7 cellular contexts compared by ENCODE assay signal in genomic region chr4:8427761-8428287, GRCh38. TPM values are rescaled to one million over a fixed set of nuclear protein-coding genes. Genes with fewer than 3 reads are reported as not detected.
DNase-seq lines count a peak whose midpoint lies in the region; ATAC-seq and TF ChIP-seq lines count a peak whose summit lies in the region.

No MANE protein-coding gene starts in this region.

- no peak for TF ChIP-seq CTCF in GM12865 (IDR thresholded peaks at IDR 0.05; ENCODE audit: insufficient read depth, low read depth, low read length, missing control alignments)
- no peak for TF ChIP-seq CTCF in IMR-90 (conservative IDR thresholded peaks at IDR 0.05; ENCODE audit: low read depth, low read length)
- TF ChIP-seq CTCF in heart left ventricle (IDR thresholded peaks at IDR 0.05): no peak

- no peak overlapping the region; the same call in 1 of the 2 replicates for H2BK120ac ChIP-seq in IMR-90 (ENCODE audit: low read depth, low read length)

- no peaks in the 10 kb centered on the region for H3K27me3 Mint-ChIP-seq in activated CD8-positive, alpha-beta T cell treated with anti-CD3 and anti-CD28 coated beads, Interleukin-2, amount 10 ng/mL, durations not matched to agents 7 days and 5 days (ENCODE audit: low read depth)

- H3K23ac ChIP-seq in IMR-90 (ENCODE audit: low read depth, low read length): peak overlapping the region; percentile 96

- BruUV-seq in IMR-90 (replicated peaks; lab: Mats Ljungman, UMichigan): no TSS peak

- peak overlapping the region; percentile 74 for H3K9ac ChIP-seq in IMR-90 (ENCODE audit: low read depth, low read length)

- intact Hi-C loops in IMR-90 (cut with micrococcal nuclease): no loop called here
- intact Hi-C loops in heart left ventricle (cut with DNase I): no loop called here

- peak overlapping the region; percentile 59 for H2BK5ac ChIP-seq in IMR-90 (ENCODE audit: low read depth, low read length, poor library complexity, severe bottlenecking)

- DNase-seq in GM12865 (ENCODE audit: low read depth) (peak; percentile 61), IMR-90 (peak; percentile 33), heart left ventricle (peak in 4 of 5 donors; percentile 40 to 67 (median 56)), pons (ENCODE audit: low spot score) (peak; percentile 55), occipital lobe (lab: John Stamatoyannopoulos, UW) (no peak)
- DNase-seq in activated CD8-positive, alpha-beta T cell treated with anti-CD3 and anti-CD28 coated beads, Interleukin-2, amount 10 ng/mL, durations not matched to agents 7 days and 5 days: no peak

- no peak overlapping the region for H2BK20ac ChIP-seq in IMR-90 (ENCODE audit: low read depth, low read length)

- peak overlapping the region; percentile 73; the same call in 1 of the 2 replicates for H2AK5ac ChIP-seq in IMR-90 (ENCODE audit: low read depth, low read length)

- H3K4me1 Mint-ChIP-seq in activated CD8-positive, alpha-beta T cell treated with anti-CD3 and anti-CD28 coated beads, Interleukin-2, amount 10 ng/mL, durations not matched to agents 7 days and 5 days (ENCODE audit: low read depth): peaks cover 19% of the 10 kb centered on the region

- H3K14ac ChIP-seq in IMR-90 (replicated peaks; ENCODE audit: low read depth, low read length): peak overlapping the region; percentile 81

- H3K27ac ChIP-seq in IMR-90 (ENCODE audit: insufficient read depth, low read length) (peak overlapping the region; percentile 75), heart left ventricle (peak overlapping the region; percentile 74 to 93 (median 89))

- in situ Hi-C loops in IMR-90 (cut with MboI; ENCODE audit: low sequenced_read_pairs): loop anchor here (25.0 kb wide), 1 partner anchor 1659 kb away; no protein-coding TSS in a partner anchor

- peak overlapping the region; percentile 98 for H2AFZ ChIP-seq in IMR-90 (replicated peaks; ENCODE audit: low read length, poor library complexity)

- no peak for TF ChIP-seq RAD21 in IMR-90 (IDR thresholded peaks at IDR 0.05; ENCODE audit: low read length)

- no peak overlapping the region for H2BK15ac ChIP-seq in IMR-90 (ENCODE audit: low read depth, low read length)

- H3K4ac ChIP-seq in IMR-90 (ENCODE audit: low read depth, low read length): peak overlapping the region; percentile 85

- dilution Hi-C loops in IMR-90 (cut with HindIII; ENCODE audit: low sequenced_read_pairs, unreplicated experiment): no loop called here

- H3K4me1 ChIP-seq in IMR-90 (ENCODE audit: control insufficient read depth, insufficient read depth, low read length) (0 out of 2 replicates have a peak, but pooled peaks cover 1% of the 10 kb centered on the region), heart left ventricle (peaks cover 3 to 44% (median 32%) of the 10 kb centered on the region in 12 donors)

- H4K5ac ChIP-seq in IMR-90 (ENCODE audit: low read depth, low read length): peak overlapping the region; percentile 24; the same call in 1 of the 2 replicates

- H4K8ac ChIP-seq in IMR-90 (ENCODE audit: low read depth in 2 of 2, low read length in 2 of 2): peak overlapping the region in 1 of 2 experiments; percentile 70; a peak in 1 of 4 replicates

- H3K9me1 ChIP-seq in IMR-90 (ENCODE audit: insufficient read depth, low read length): 0 out of 2 replicates have a peak, but pooled peaks cover under 1% of the 10 kb centered on the region

- peak overlapping the region; percentile 64 for H3K4me3 ChIP-seq in GM12865 (ENCODE audit: low read depth, low read length)
- peak overlapping the region; percentile 82 for H3K4me3 ChIP-seq in IMR-90 (ENCODE audit: insufficient read depth, low read depth, low read length)
- peak overlapping the region; percentile 61 to 99 (median 82) for H3K4me3 ChIP-seq in heart left ventricle

- H2AK9ac ChIP-seq in IMR-90 (replicated peaks; ENCODE audit: low read depth, low read length, poor library complexity): peak overlapping the region; percentile 90

- H3K36me3 Mint-ChIP-seq in activated CD8-positive, alpha-beta T cell treated with anti-CD3 and anti-CD28 coated beads, Interleukin-2, amount 10 ng/mL, durations not matched to agents 7 days and 5 days (ENCODE audit: low read depth): no peaks in the 10 kb centered on the region

- ATAC-seq in GM21737 (IDR thresholded peaks at IDR 0.05; ENCODE audit: unreplicated experiment) (peak; percentile 47), IMR-90 (ENCODE audit: low read depth) (no peak; the same call in 1 of the 2 replicates), heart left ventricle (peak; percentile 58 to 80 (median 74))
- ATAC-seq in activated CD8-positive, alpha-beta T cell treated with anti-CD3 and anti-CD28 coated beads, Interleukin-2, amount 10 ng/mL, durations not matched to agents 7 days and 5 days: peak; percentile 43

- H3K27ac Mint-ChIP-seq in activated CD8-positive, alpha-beta T cell treated with anti-CD3 and anti-CD28 coated beads, Interleukin-2, amount 10 ng/mL, durations not matched to agents 7 days and 5 days: peak overlapping the region; percentile 93

- H3K56ac ChIP-seq in IMR-90 (ENCODE audit: extremely low read depth, insufficient read depth, low read length): peak overlapping the region; percentile 71; the same call in 1 of the 2 replicates

- H4K91ac ChIP-seq in IMR-90 (ENCODE audit: insufficient read depth, low read depth, low read length): peak overlapping the region; percentile 48; the same call in 1 of the 2 replicates

- H3K9me3 ChIP-seq in IMR-90 (ENCODE audit: control insufficient read depth, insufficient read depth, low read length) (no peaks in the 10 kb centered on the region), heart left ventricle (no peaks in the 10 kb centered on the region)

- H3K4me3 Mint-ChIP-seq in activated CD8-positive, alpha-beta T cell treated with anti-CD3 and anti-CD28 coated beads, Interleukin-2, amount 10 ng/mL, durations not matched to agents 7 days and 5 days: peak overlapping the region; percentile 95

- no peak for TF ChIP-seq POLR2A in IMR-90 (IDR thresholded peaks at IDR 0.05; ENCODE audit: low read depth, low read length)
- no peak for TF ChIP-seq POLR2A in heart left ventricle (IDR thresholded peaks at IDR 0.05)

- no peaks in the 10 kb centered on the region for H3K36me3 ChIP-seq in IMR-90 (ENCODE audit: control insufficient read depth, insufficient read depth, low read length)
- peaks cover 0 to 10% (median 0%) of the 10 kb centered on the region in 9 donors for H3K36me3 ChIP-seq in heart left ventricle

- WGBS in IMR-90 (ENCODE audit: extremely low coverage in 2 of 2, insufficient read length in 1 of 2), 2 experiments: 5% methylated on average over 13 of the region's 21 CpGs; no CpG with 5 or more reads in 1 of the 2 experiments
- WGBS in heart left ventricle, 4 donors: 2 to 3% (median 2%) methylated on average over 12 to 21 of the region's 21 CpGs

- POLR2A ChIA-PET in IMR-90 (lab: Charles Lee; ENCODE audit: unreplicated experiment): no interaction called here
- POLR2A ChIA-PET in activated CD8-positive, alpha-beta T cell treated with anti-CD3 and anti-CD28 coated beads, Interleukin-2, amount 10 ng/mL, durations not matched to agents 7 days and 5 days (lab: Charles Lee): interaction anchor here (4.5 kb wide), 1 partner anchor 13 kb away, joined by 31 read pairs; the partner anchor contains the start of genes ACOX3 and TRMT44

- no peaks in the 10 kb centered on the region for H3K27me3 ChIP-seq in IMR-90 (ENCODE audit: control insufficient read depth, insufficient read depth, low read length)
- no peaks in the 10 kb centered on the region for H3K27me3 ChIP-seq in heart left ventricle

- peaks cover 20 to 37% of the 10 kb centered on the region in 2 experiments for H3K79me1 ChIP-seq in IMR-90 (ENCODE audit: low read depth in 1 of 2, low read length in 2 of 2)

- H3K4me2 ChIP-seq in IMR-90 (ENCODE audit: low read depth, low read length): peak overlapping the region; percentile 97

- CTCF ChIA-PET in IMR-90 (lab: Yijun Ruan, JAX): interaction anchor here (1.0 to 1.6 kb wide), 5 partner anchors 9 to 251 kb away, joined by 3 to 7 read pairs (median 4); no protein-coding TSS in a partner anchor
- CTCF ChIA-PET in activated CD8-positive, alpha-beta T cell treated with anti-CD3 and anti-CD28 coated beads, Interleukin-2, amount 10 ng/mL, durations not matched to agents 7 days and 5 days (lab: Charles Lee): interaction anchor here (1.1 to 1.6 kb wide), 5 partner anchors 10 to 186 kb away, joined by 3 to 8 read pairs (median 5); partner anchors contain the start of genes ACOX3 and TRMT44

- no peak overlapping the region for H3K18ac ChIP-seq in IMR-90 (ENCODE audit: low read depth, low read length)

- H3K9me3 Mint-ChIP-seq in activated CD8-positive, alpha-beta T cell treated with anti-CD3 and anti-CD28 coated beads, Interleukin-2, amount 10 ng/mL, durations not matched to agents 7 days and 5 days (ENCODE audit: insufficient read depth): no peaks in the 10 kb centered on the region

- H4K20me1 ChIP-seq in IMR-90 (ENCODE audit: insufficient read depth, low read length): peaks cover 4% of the 10 kb centered on the region; the same call in 1 of the 2 replicates

TF ChIP-seq in IMR-90, 13 proteins besides CTCF, POLR2A, EP300 and RAD21 (continues in another document):
- TF ChIP-seq CEBPB (IDR thresholded peaks at IDR 0.05; ENCODE audit: low read depth, low read length) (no peak), USF2 (IDR thresholded peaks at IDR 0.05; ENCODE audit: low read depth, low read length) (no peak), FOS (IDR thresholded peaks at IDR 0.05; ENCODE audit: low read depth, low read length) (no peak)

RNA-seq across cellular contexts. Expression of gene ACOX3, which starts 12.7 kb away (rescaled TPM):
- 24.2 and 25.8 TPM in 2 replicates for total RNA-seq in IMR-90 (2012; rRNA removed)
- 13.2 and 15.2 TPM in 2 replicates for polyA plus RNA-seq in IMR-90 (2012; rRNA removed)
- 8.9 and 9.6 TPM in 2 replicates for polyA plus RNA-seq in IMR-90 (2012; cell fraction: cytosol; rRNA removed)
- 18.2 and 21.1 TPM in 2 replicates for polyA plus RNA-seq in IMR-90 (2012; cell fraction: nucleus; rRNA removed; ENCODE audit: low replicate concordance)
- 10 to 100 TPM; 13.2 to 13.6 TPM for total RNA-seq in activated CD8-positive, alpha-beta T cell treated with anti-CD3 and anti-CD28 coated beads, Interleukin-2, amount 10 ng/mL, durations not matched to agents 7 days and 5 days
- 10 to 100 TPM; 18.8 to 51.6 (median 24.1) TPM for total RNA-seq in heart left ventricle
- polyA plus RNA-seq in heart left ventricle: 10 to 100 TPM; 16.9 to 27.0 TPM
- total RNA-seq in occipital lobe: 34.9 TPM

RNA-seq across cellular contexts. Expression of gene TRMT44, which starts 12.8 kb away (rescaled TPM):
- total RNA-seq in IMR-90 (2012; rRNA removed) (7.3 and 9.7 TPM in 2 replicates), heart left ventricle (10 to 100 TPM in 1 of 9 donors, 1 to 10 TPM in 8; 7.6 to 11.7 (median 8.6) TPM), occipital lobe (18.9 TPM)
- polyA plus RNA-seq in IMR-90 (2012; rRNA removed) (6.3 and 8.1 TPM in 2 replicates), heart left ventricle (1 to 10 TPM; 6.1 to 6.7 TPM)
- polyA plus RNA-seq in IMR-90 (2012; cell fraction: cytosol; rRNA removed): 3.5 and 5.1 TPM in 2 replicates
- polyA plus RNA-seq in IMR-90 (2012; cell fraction: nucleus; rRNA removed; ENCODE audit: low replicate concordance): 15.8 and 24.6 TPM in 2 replicates
- 10 to 100 TPM; 18.5 to 22.2 TPM for total RNA-seq in activated CD8-positive, alpha-beta T cell treated with anti-CD3 and anti-CD28 coated beads, Interleukin-2, amount 10 ng/mL, durations not matched to agents 7 days and 5 days

Comparison
In these comparisons a context has a peak if more than half of its experiments do, and no peak if none do; other contexts are left out.
1. DNase-seq: peak in GM12865 (single experiment), IMR-90 (single experiment), heart left ventricle (4 of 5) and pons (single experiment); none in activated CD8-positive, alpha-beta T cell treated with anti-CD3 and anti-CD28 coated beads, Interleukin-2, amount 10 ng/mL, durations not matched to agents 7 days and 5 days (single experiment) and occipital lobe (single experiment).
2. Peak in every context shown above with its lines, with median percentiles within 50 percentile points of each other: H3K4me3 ChIP-seq.